ENCODE assay signal across 11 cellular contexts in genomic region chr7:101717986-101718746, GRCh38.
A peak's percentile ranks its signal among the peaks of the same experiment; 100 is the strongest.
DNase-seq lines count a peak whose midpoint lies in the region; ATAC-seq and TF ChIP-seq lines count a peak whose summit lies in the region.
"Had no signal": no experiment of that assay in that cellular context is flagged by ENCODE, and none has a peak within 500 bp of the region (broad histone marks: within the 10 kb centered on the region; RNA-seq: fewer than 3 reads in every experiment).

No MANE protein-coding gene starts in this region.

- intact Hi-C loops in esophagus muscularis mucosa (cut with DNase I): no loop called here

- TF ChIP-seq CTCF in GM23338 (conservative IDR thresholded peaks at IDR 0.05; ENCODE audit: low read depth in 2 of 2) (no peak), fibroblast of mammary gland (conservative IDR thresholded peaks at IDR 0.05; ENCODE audit: control insufficient read depth, insufficient read depth, low read depth, low read length) (no peak), esophagus muscularis mucosa (IDR thresholded peaks at IDR 0.05) (no peak), osteocyte (IDR thresholded peaks at IDR 0.05) (no peak)

- no peaks in the 10 kb centered on the region for H3K9me3 Mint-ChIP-seq in GM23338
- H3K9me3 Mint-ChIP-seq in osteocyte (ENCODE audit: unreplicated experiment): no peaks in the 10 kb centered on the region
- H3K9me3 Mint-ChIP-seq: activated CD4-positive, alpha-beta memory T cell treated with anti-CD3 and anti-CD28 coated beads, Interleukin-2, amount 10 ng/mL, durations not matched to agents 7 days and 5 days had no signal

- H3K9me2 ChIP-seq in GM23338 (ENCODE audit: insufficient read depth): no peaks in the 10 kb centered on the region

- ATAC-seq in GM23338: peak; percentile 40

- H3K79me2 ChIP-seq in GM23338 (replicated peaks; ENCODE audit: insufficient read depth): no peaks in the 10 kb centered on the region

- no peak overlapping the region for H3K4me2 ChIP-seq in GM23338

- H3K36me3 ChIP-seq in GM23338 (ENCODE audit: insufficient read depth) (no peaks in the 10 kb centered on the region), esophagus muscularis mucosa (no peaks in the 10 kb centered on the region)

- 0 out of 3 replicates have a peak, but pooled peaks cover 2% of the 10 kb centered on the region for H3K4me1 Mint-ChIP-seq in GM23338
- H3K4me1 Mint-ChIP-seq in osteocyte (ENCODE audit: unreplicated experiment): no peaks in the 10 kb centered on the region
- H3K4me1 Mint-ChIP-seq: activated CD4-positive, alpha-beta memory T cell treated with anti-CD3 and anti-CD28 coated beads, Interleukin-2, amount 10 ng/mL, durations not matched to agents 7 days and 5 days had no signal

- H3K27ac ChIP-seq in GM23338 (ENCODE audit: low read depth) (no peak overlapping the region), esophagus muscularis mucosa (replicated peaks in 1 of 4) (no peak overlapping the region)

- no peaks in the 10 kb centered on the region for H3K27me3 ChIP-seq in GM23338 (ENCODE audit: insufficient read depth)
- no peaks in the 10 kb centered on the region for H3K27me3 ChIP-seq in esophagus muscularis mucosa

- no peaks in the 10 kb centered on the region for H4K20me1 ChIP-seq in GM23338 (replicated peaks; ENCODE audit: insufficient read depth)

- H3K36me3 Mint-ChIP-seq in GM23338 (ENCODE audit: low read depth) (no peaks in the 10 kb centered on the region), osteocyte (ENCODE audit: unreplicated experiment) (no peaks in the 10 kb centered on the region)

- H3K4me3 ChIP-seq in GM23338: no peak overlapping the region
- H3K4me3 ChIP-seq in fibroblast of mammary gland (ENCODE audit: control insufficient read depth, low read depth, low read length): no peak overlapping the region
- H3K4me3 ChIP-seq in skeletal muscle cell (ENCODE audit: low read depth, low read length): no peak overlapping the region
- H3K4me3 ChIP-seq in esophagus muscularis mucosa: no peak overlapping the region

- 59% methylated on average over 12 of the region's 26 CpGs for WGBS in esophagus muscularis mucosa

- H3K4me1 ChIP-seq in GM23338 (ENCODE audit: insufficient read depth) (no peaks in the 10 kb centered on the region), esophagus muscularis mucosa (peaks cover 0 to 10% (median 9%) of the 10 kb centered on the region in 4 donors)

- TF ChIP-seq EP300 in esophagus muscularis mucosa (IDR thresholded peaks at IDR 0.05): no peak

- DNase-seq in GM23338 (ENCODE audit: low spot score) (no peak), RPMI7951 (ENCODE audit: low read depth) (peak; percentile 93), fibroblast of mammary gland (ENCODE audit: low read depth) (peak; percentile 44), skeletal muscle cell (ENCODE audit: low read depth) (peak; percentile 49), esophagus muscularis mucosa (ENCODE audit: extremely low spot score) (no peak), middle frontal gyrus (ENCODE audit: extremely low spot score, low spot score) (no peak), inferior parietal cortex (ENCODE audit: extremely low spot score) (no peak), osteocyte (ENCODE audit: extremely low spot score, unreplicated experiment) (no peak)
- DNase-seq: activated CD4-positive, alpha-beta memory T cell treated with anti-CD3 and anti-CD28 coated beads, Interleukin-2, amount 10 ng/mL, durations not matched to agents 7 days and 5 days; NCI-H1092 treated with DMSO at 0.1 percent for 48 hours had no signal

- H2AFZ ChIP-seq in GM23338: 0 out of 2 replicates have a peak overlapping the region, but pooled peaks have one; percentile 38

- TF ChIP-seq POLR2A in esophagus muscularis mucosa (IDR thresholded peaks at IDR 0.05; ENCODE audit: low read depth): no peak

- H3F3A ChIP-seq in GM23338 (replicated peaks; ENCODE audit: low read depth): no peaks in the 10 kb centered on the region

- H3K4me3 Mint-ChIP-seq in GM23338 (no peak overlapping the region), osteocyte (ENCODE audit: unreplicated experiment) (no peak overlapping the region)
- H3K4me3 Mint-ChIP-seq: activated CD4-positive, alpha-beta memory T cell treated with anti-CD3 and anti-CD28 coated beads, Interleukin-2, amount 10 ng/mL, durations not matched to agents 7 days and 5 days; nephron had no signal

- no peaks in the 10 kb centered on the region for H3K9me3 ChIP-seq in esophagus muscularis mucosa

- H3K27ac Mint-ChIP-seq in GM23338 (no peak overlapping the region), osteocyte (ENCODE audit: unreplicated experiment) (no peak overlapping the region)
- H3K27ac Mint-ChIP-seq: activated CD4-positive, alpha-beta memory T cell treated with anti-CD3 and anti-CD28 coated beads, Interleukin-2, amount 10 ng/mL, durations not matched to agents 7 days and 5 days had no signal

- peaks cover 6% of the 10 kb centered on the region for H3K27me3 Mint-ChIP-seq in GM23338 (ENCODE audit: insufficient read depth, low read depth, poor library complexity)
- H3K27me3 Mint-ChIP-seq in osteocyte (ENCODE audit: unreplicated experiment): peaks cover 5% of the 10 kb centered on the region
- H3K27me3 Mint-ChIP-seq: activated CD4-positive, alpha-beta memory T cell treated with anti-CD3 and anti-CD28 coated beads, Interleukin-2, amount 10 ng/mL, durations not matched to agents 7 days and 5 days had no signal

TF ChIP-seq in GM23338, 12 proteins besides CTCF, POLR2A, EP300 and RAD21 (continues in another document):
- no peak for TF ChIP-seq STAT1 (IDR thresholded peaks at IDR 0.05; ENCODE audit: unreplicated experiment)
- no peak for TF ChIP-seq ZNF331 (CRISPR knock-in tag; IDR thresholded peaks at IDR 0.05; ENCODE audit: low read depth)
- TF ChIP-seq ZNF114 (CRISPR knock-in tag; IDR thresholded peaks at IDR 0.05): no peak
- no peak for TF ChIP-seq EZH2phosphoT487 (IDR thresholded peaks at IDR 0.05; ENCODE audit: unreplicated experiment)
- TF ChIP-seq CREB1 (CRISPR knock-in tag; IDR thresholded peaks at IDR 0.05; ENCODE audit: low read depth): no peak
- TF ChIP-seq POLR2AphosphoS5 (IDR thresholded peaks at IDR 0.05; ENCODE audit: low read depth): no peak
- no peak for TF ChIP-seq ZNF462 (CRISPR knock-in tag; IDR thresholded peaks at IDR 0.05)

Comparison
In these comparisons a context has a peak if more than half of its experiments do, and no peak if none do; other contexts are left out.
1. DNase-seq: peak in RPMI7951 (single experiment), fibroblast of mammary gland (single experiment) and skeletal muscle cell (single experiment); none in GM23338 (single experiment), esophagus muscularis mucosa (single experiment), middle frontal gyrus (single experiment), inferior parietal cortex (single experiment) and osteocyte (single experiment).